Comparison of ENCODE assay signal across 12 cellular contexts in the genomic region with DNA sequence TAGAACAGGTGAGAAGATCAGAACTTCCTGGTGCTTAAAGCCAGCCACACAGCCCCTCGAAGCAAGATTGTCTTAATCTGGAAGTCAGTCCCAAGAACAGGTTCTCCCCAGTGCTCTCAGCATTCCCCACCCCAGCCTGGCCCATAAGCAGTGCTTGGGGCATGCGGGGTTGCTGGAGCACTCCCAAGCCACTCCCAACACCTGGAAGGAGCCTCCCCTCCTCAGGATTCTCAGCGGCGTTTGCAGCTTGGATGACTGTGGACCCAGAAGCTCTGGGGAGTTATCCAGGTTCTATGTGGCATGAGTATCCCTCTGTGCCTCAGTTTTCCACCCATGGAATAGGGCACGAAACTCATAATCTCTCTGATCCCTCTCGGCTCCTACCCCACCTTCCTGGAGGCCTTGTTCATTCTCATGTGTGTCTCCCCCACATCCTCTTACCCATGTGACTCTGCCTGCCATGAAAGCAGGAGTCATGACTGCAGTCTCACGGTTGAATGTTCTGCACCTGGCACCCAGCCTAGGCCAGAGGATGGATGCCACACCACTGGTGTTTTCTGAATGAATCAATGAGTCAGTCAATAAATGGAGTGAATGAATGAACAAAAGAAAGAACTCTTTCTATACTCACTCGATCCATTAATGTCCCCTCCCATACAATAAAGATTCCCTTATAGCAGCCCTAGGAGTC. TPM values are rescaled to one million over a fixed set of nuclear protein-coding genes. Genes with fewer than 3 reads are reported as not detected.
DNase-seq lines count a peak whose midpoint lies in the region; TF ChIP-seq lines count a peak whose summit lies in the region.
"Had no signal": no experiment of that assay in that cellular context is flagged by ENCODE, and none has a peak within 500 bp of the region (broad histone marks: within the 10 kb centered on the region; RNA-seq: fewer than 3 reads in every experiment).

No MANE protein-coding gene starts in this region.

- no peaks in the 10 kb centered on the region for H3K79me1 ChIP-seq in mesendoderm (ENCODE audit: low read length)

- H3K4me3 ChIP-seq in breast epithelium (no peak overlapping the region), dorsolateral prefrontal cortex (no peak overlapping the region), mesendoderm (ENCODE audit: low read length) (no peak overlapping the region)
- H3K4me3 ChIP-seq: A549 had no signal

- no peak for TF ChIP-seq POLR2A in breast epithelium (IDR thresholded peaks at IDR 0.05)

- H3K4me1 Mint-ChIP-seq in MCF 10A (ENCODE audit: insufficient read depth, unreplicated experiment) (peaks cover 29% of the 10 kb centered on the region), endothelial cell (ENCODE audit: unreplicated experiment) (no peaks in the 10 kb centered on the region)

- POLR2A ChIA-PET in MCF 10A (lab: Yijun Ruan, JAX): interaction anchor here (5.2 to 14.6 kb wide), 3 partner anchors 51 to 75 kb away, joined by 68 to 533 read pairs (median 193); no protein-coding TSS in a partner anchor

- no peaks in the 10 kb centered on the region for H3K36me3 ChIP-seq in breast epithelium
- no peaks in the 10 kb centered on the region for H3K36me3 ChIP-seq in mesendoderm (ENCODE audit: control insufficient read depth, insufficient read depth, low read length)
- H3K36me3 ChIP-seq: brain microvascular endothelial cell had no signal

- no peak overlapping the region for H2AK5ac ChIP-seq in mesendoderm (ENCODE audit: low read length)

- H3K4me1 ChIP-seq in breast epithelium (peaks cover 22 to 26% of the 10 kb centered on the region in 2 donors), mesendoderm (ENCODE audit: control insufficient read depth, low read depth, low read length) (peaks cover 2% of the 10 kb centered on the region)

- H3K18ac ChIP-seq in mesendoderm (ENCODE audit: low read length): no peak overlapping the region

- H3K27me3 Mint-ChIP-seq in MCF 10A (ENCODE audit: insufficient read depth, unreplicated experiment) (no peaks in the 10 kb centered on the region), endothelial cell (ENCODE audit: unreplicated experiment) (peaks cover 6% of the 10 kb centered on the region)

- no peak overlapping the region for H4K8ac ChIP-seq in mesendoderm (ENCODE audit: low read depth, low read length)

- H2BK120ac ChIP-seq in mesendoderm (ENCODE audit: low read depth, low read length): no peak overlapping the region

- no TSS peak for BruUV-seq in MCF 10A (replicated peaks; lab: Mats Ljungman, UMichigan)

- H3K4me3 Mint-ChIP-seq in MCF 10A (ENCODE audit: unreplicated experiment) (no peak overlapping the region), endothelial cell (ENCODE audit: unreplicated experiment) (no peak overlapping the region)

- no peak overlapping the region for H3K4ac ChIP-seq in mesendoderm (ENCODE audit: low read depth, low read length)

- H3K27ac ChIP-seq in breast epithelium: peak overlapping the region in 1 of 2 donors; percentile 37
- H3K27ac ChIP-seq in dorsolateral prefrontal cortex: peak overlapping the region in 54 of 59 donors; percentile 2 to 99 (median 96)
- H3K27ac ChIP-seq in mesendoderm (ENCODE audit: low read depth, low read length): no peak overlapping the region
- H3K27ac ChIP-seq: brain microvascular endothelial cell had no signal

- intact Hi-C loops in MCF 10A (cut with micrococcal nuclease): no loop called here
- intact Hi-C loops in breast epithelium (cut with DNase I; ENCODE audit: low total_unique reads): loop anchor here (2.0 kb wide), 1 partner anchor 104 kb away; no protein-coding TSS in a partner anchor
- intact Hi-C loops in dorsolateral prefrontal cortex (cut with DNase I): loop anchor here (5.0 to 10.0 kb wide), 2 partner anchors 64 to 287 kb away; a partner anchor contains a TSS

- no peaks in the 10 kb centered on the region for H3K9me3 Mint-ChIP-seq in MCF 10A (ENCODE audit: unreplicated experiment)
- no peaks in the 10 kb centered on the region for H3K9me3 Mint-ChIP-seq in endothelial cell (ENCODE audit: unreplicated experiment)

- CTCF ChIA-PET in MCF 10A (lab: Yijun Ruan, JAX): interaction anchor here (1.0 kb wide), 1 partner anchor 70 kb away, joined by 5 read pairs; no protein-coding TSS in a partner anchor

- H3K56ac ChIP-seq in mesendoderm (ENCODE audit: low read length): no peak overlapping the region

- H3K27ac Mint-ChIP-seq in MCF 10A (ENCODE audit: low read depth, unreplicated experiment): no peak overlapping the region
- H3K27ac Mint-ChIP-seq in endothelial cell (ENCODE audit: unreplicated experiment): no peak overlapping the region

- DNase-seq in MCF 10A (ENCODE audit: unreplicated experiment) (peak; percentile 20), breast epithelium (ENCODE audit: low spot score in 2 of 2) (no peak), dorsolateral prefrontal cortex (peak in 4 of 10 donors; percentile 31 to 65 (median 36)), mesenteric fat pad (ENCODE audit: low spot score) (peak; percentile 69), GM13976 (ENCODE audit: low spot score) (no peak), mesendoderm (no peak), NOMO-1 (lab: John Stamatoyannopoulos, UW; ENCODE audit: unreplicated experiment in 2 of 2) (no peak), endothelial cell (ENCODE audit: low spot score) (no peak)
- DNase-seq: activated CD8-positive, alpha-beta memory T cell treated with anti-CD3 and anti-CD28 coated beads, Interleukin-2, amount 50 U/mL, for 4 hours; brain microvascular endothelial cell had no signal

- no peak overlapping the region for H2BK15ac ChIP-seq in mesendoderm (replicated peaks; ENCODE audit: low read depth)

- H4K5ac ChIP-seq in mesendoderm (ENCODE audit: low read length): no peak overlapping the region

- H3K27me3 ChIP-seq in breast epithelium: no peaks in the 10 kb centered on the region
- H3K27me3 ChIP-seq in dorsolateral prefrontal cortex: no peaks in the 10 kb centered on the region
- no peaks in the 10 kb centered on the region for H3K27me3 ChIP-seq in mesendoderm (ENCODE audit: insufficient read depth, low read length, poor library complexity)
- H3K27me3 ChIP-seq: brain microvascular endothelial cell had no signal

- H3K9ac ChIP-seq in mesendoderm (ENCODE audit: low read length): no peak overlapping the region

- H2BK5ac ChIP-seq in mesendoderm (ENCODE audit: low read length): no peak overlapping the region

- no peak overlapping the region for H3K4me2 ChIP-seq in mesendoderm (ENCODE audit: low read length)
- H3K4me2 ChIP-seq: A549 had no signal

- H3K36me3 Mint-ChIP-seq in MCF 10A (ENCODE audit: insufficient read depth, unreplicated experiment): peaks cover 8% of the 10 kb centered on the region
- peaks cover 3% of the 10 kb centered on the region for H3K36me3 Mint-ChIP-seq in endothelial cell (ENCODE audit: low read depth, unreplicated experiment)

- in situ Hi-C loops in GM13976 (cut with MboI; ENCODE audit: low sequenced_read_pairs, unreplicated experiment): loop anchor here (25.0 kb wide), 1 partner anchor 302 kb away; no protein-coding TSS in a partner anchor

- no CpG with 5 or more reads among the region's 8 CpGs for WGBS in mesendoderm (ENCODE audit: extremely low coverage, insufficient coverage, low lambda C conversion rate)

- no peaks in the 10 kb centered on the region for H3K79me2 ChIP-seq in mesendoderm (ENCODE audit: control insufficient read depth, insufficient read depth, low read length)

- no peak for TF ChIP-seq CTCF in MCF 10A (IDR thresholded peaks at IDR 0.05; ENCODE audit: unreplicated experiment)
- TF ChIP-seq CTCF in breast epithelium (IDR thresholded peaks at IDR 0.05): no peak
- no peak for TF ChIP-seq CTCF in dorsolateral prefrontal cortex (IDR thresholded peaks at IDR 0.05 in 54 of 56, conservative IDR thresholded peaks at IDR 0.05 in 2 of 56; ENCODE audit: low read depth in 1 of 56, partially characterized antibody in 56 of 56)
- TF ChIP-seq CTCF in GM13976 (IDR thresholded peaks at IDR 0.05; ENCODE audit: borderline replicate concordance, control extremely low read depth, extremely low read depth, insufficient read depth, missing control alignments): no peak
- no peak for TF ChIP-seq CTCF in endothelial cell (IDR thresholded peaks at IDR 0.05; ENCODE audit: unreplicated experiment)

- H3K23ac ChIP-seq in mesendoderm (ENCODE audit: low read length): no peak overlapping the region

- H3K9me3 ChIP-seq in breast epithelium: peaks cover 0 to 5% of the 10 kb centered on the region in 2 donors

RNA-seq across cellular contexts. Expression of a gene that starts 33.4 kb away (rescaled TPM):
- total RNA-seq in MCF 10A (2022) (0.28 and 0.39 TPM in 2 replicates), breast epithelium (1 to 10 TPM in 2 of 3 donors, not detected in 1; 2.2 to 2.9 TPM), dorsolateral prefrontal cortex (10 to 100 TPM in 1 of 120 experiments, 1 to 10 TPM in 118, under 1 TPM in 1; 0.67 to 11.8 (median 2.7) TPM), mesenteric fat pad (not detected), endothelial cell (ENCODE audit: unreplicated experiment) (not detected)
- polyA plus RNA-seq in mesendoderm (2013, experiment 1 of 2): not detected
- 0.03 TPM for polyA plus RNA-seq in mesendoderm (2013, experiment 2 of 2)
- total RNA-seq: lung microvascular endothelial cell had no signal

Comparison
In these comparisons a context has a peak if more than half of its experiments do, and no peak if none do; other contexts are left out.
1. DNase-seq: peak in MCF 10A (single experiment) and mesenteric fat pad (single experiment); none in breast epithelium (0 of 2), GM13976 (single experiment), mesendoderm (single experiment), NOMO-1 (0 of 2) and endothelial cell (single experiment).